Comparison of ENCODE assay signal across 12 cellular contexts in genomic region chr2:36450466-36451196, GRCh38.
DNase-seq lines count a peak whose midpoint lies in the region; ATAC-seq and TF ChIP-seq lines count a peak whose summit lies in the region.
"Had no signal": no experiment of that assay in that cellular context is flagged by ENCODE, and none has a peak within 500 bp of the region (broad histone marks: within the 10 kb centered on the region; RNA-seq: fewer than 3 reads in every experiment).

No MANE protein-coding gene starts in this region.

- intact Hi-C loops in ascending aorta (cut with DNase I): loop anchor here (5.0 kb wide), 1 partner anchor 37 kb away; no protein-coding TSS in a partner anchor
- intact Hi-C loops in Right ventricle myocardium superior (cut with DNase I): no loop called here
- intact Hi-C loops in gastrocnemius medialis (cut with DNase I; ENCODE audit: low total_unique reads): no loop called here

- H3K36me3 ChIP-seq in ascending aorta (peaks cover 3 to 15% of the 10 kb centered on the region in 2 donors), gastrocnemius medialis (peaks cover 0 to 26% of the 10 kb centered on the region in 2 donors)

- no peaks in the 10 kb centered on the region for H3K27me3 ChIP-seq in ascending aorta
- H3K27me3 ChIP-seq in gastrocnemius medialis: no peaks in the 10 kb centered on the region

- H3K4me1 ChIP-seq in ascending aorta (peaks cover 46 to 88% of the 10 kb centered on the region in 2 donors), gastrocnemius medialis (peaks cover 76 to 82% of the 10 kb centered on the region in 2 donors)

- ATAC-seq in Right ventricle myocardium superior (ENCODE audit: poor library complexity) (peak; percentile 75), gastrocnemius medialis (peak in 1 of 2 donors; percentile 47), HG03175 (IDR thresholded peaks at IDR 0.05; ENCODE audit: unreplicated experiment) (no peak), HG03460 (IDR thresholded peaks at IDR 0.05; ENCODE audit: unreplicated experiment) (no peak)

- no peak for TF ChIP-seq POLR2A in gastrocnemius medialis (IDR thresholded peaks at IDR 0.05)

- TF ChIP-seq CTCF in ascending aorta (IDR thresholded peaks at IDR 0.05) (no peak), gastrocnemius medialis (IDR thresholded peaks at IDR 0.05 in 4 of 5, conservative IDR thresholded peaks at IDR 0.05 in 1 of 5) (no peak)

- H3K27ac ChIP-seq in ascending aorta (peak overlapping the region; percentile 77 to 94), gastrocnemius medialis (peak overlapping the region; percentile 47 to 70 (median 64))

- peak overlapping the region in 1 of 2 donors; percentile 16 for H3K4me3 ChIP-seq in ascending aorta
- peak overlapping the region in 1 of 4 donors; percentile 1 for H3K4me3 ChIP-seq in gastrocnemius medialis
- H3K4me3 ChIP-seq: K562 had no signal

- DNase-seq in EH (ENCODE audit: low read depth) (peak; percentile 95), ascending aorta (ENCODE audit: low spot score in 2 of 2) (no peak), Right ventricle myocardium superior (no peak), gastrocnemius medialis (no peak), MV-4-11 (lab: John Stamatoyannopoulos, UW) (no peak), NCI-H526 (lab: John Stamatoyannopoulos, UW) (no peak)
- DNase-seq: activated CD4-positive, alpha-beta T cell treated with anti-CD3 and anti-CD28 coated beads for 48 hours; Calu3; central memory CD4-positive, alpha-beta T cell had no signal

- H3K9me3 ChIP-seq in ascending aorta (no peaks in the 10 kb centered on the region), gastrocnemius medialis (no peaks in the 10 kb centered on the region)

- in situ Hi-C loops in gastrocnemius medialis (cut with MboI; ENCODE audit: low sequenced_read_pairs in 4 of 4): no loop called here
